Comparison of ENCODE assay signal across 2 cellular contexts in the genomic region with DNA sequence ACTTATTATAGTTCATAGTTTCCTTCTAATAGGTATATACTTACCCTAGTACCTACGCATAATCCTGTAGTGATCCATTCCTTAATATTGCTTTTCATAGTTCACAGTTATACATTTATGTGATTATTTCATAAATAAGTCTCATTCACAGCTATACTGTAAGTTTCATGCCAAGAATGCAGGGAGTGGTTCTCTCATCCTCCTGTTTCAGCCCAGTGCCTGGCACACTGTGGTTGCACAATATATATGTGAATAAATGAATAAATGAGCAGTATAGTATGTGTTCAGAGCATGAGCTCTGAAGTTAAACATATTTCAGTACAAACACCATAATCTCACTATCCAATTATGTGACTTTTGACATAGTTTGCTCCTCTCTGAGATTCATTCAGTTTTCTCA.
TF ChIP-seq lines count a peak whose summit lies in the region.

No MANE protein-coding gene starts in this region.

TF ChIP-seq in SK-N-SH, 30 proteins besides CTCF, POLR2A, EP300 and RAD21 (continued from another document):
- TF ChIP-seq, protein P1, sequence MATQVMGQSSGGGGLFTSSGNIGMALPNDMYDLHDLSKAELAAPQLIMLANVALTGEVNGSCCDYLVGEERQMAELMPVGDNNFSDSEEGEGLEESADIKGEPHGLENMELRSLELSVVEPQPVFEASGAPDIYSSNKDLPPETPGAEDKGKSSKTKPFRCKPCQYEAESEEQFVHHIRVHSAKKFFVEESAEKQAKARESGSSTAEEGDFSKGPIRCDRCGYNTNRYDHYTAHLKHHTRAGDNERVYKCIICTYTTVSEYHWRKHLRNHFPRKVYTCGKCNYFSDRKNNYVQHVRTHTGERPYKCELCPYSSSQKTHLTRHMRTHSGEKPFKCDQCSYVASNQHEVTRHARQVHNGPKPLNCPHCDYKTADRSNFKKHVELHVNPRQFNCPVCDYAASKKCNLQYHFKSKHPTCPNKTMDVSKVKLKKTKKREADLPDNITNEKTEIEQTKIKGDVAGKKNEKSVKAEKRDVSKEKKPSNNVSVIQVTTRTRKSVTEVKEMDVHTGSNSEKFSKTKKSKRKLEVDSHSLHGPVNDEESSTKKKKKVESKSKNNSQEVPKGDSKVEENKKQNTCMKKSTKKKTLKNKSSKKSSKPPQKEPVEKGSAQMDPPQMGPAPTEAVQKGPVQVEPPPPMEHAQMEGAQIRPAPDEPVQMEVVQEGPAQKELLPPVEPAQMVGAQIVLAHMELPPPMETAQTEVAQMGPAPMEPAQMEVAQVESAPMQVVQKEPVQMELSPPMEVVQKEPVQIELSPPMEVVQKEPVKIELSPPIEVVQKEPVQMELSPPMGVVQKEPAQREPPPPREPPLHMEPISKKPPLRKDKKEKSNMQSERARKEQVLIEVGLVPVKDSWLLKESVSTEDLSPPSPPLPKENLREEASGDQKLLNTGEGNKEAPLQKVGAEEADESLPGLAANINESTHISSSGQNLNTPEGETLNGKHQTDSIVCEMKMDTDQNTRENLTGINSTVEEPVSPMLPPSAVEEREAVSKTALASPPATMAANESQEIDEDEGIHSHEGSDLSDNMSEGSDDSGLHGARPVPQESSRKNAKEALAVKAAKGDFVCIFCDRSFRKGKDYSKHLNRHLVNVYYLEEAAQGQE (IDR thresholded peaks at IDR 0.05; ENCODE audit: low read depth, low read length): no peak
- no peak for TF ChIP-seq GABPA (IDR thresholded peaks at IDR 0.05; ENCODE audit: low read depth)

TF ChIP-seq in SK-N-SH treated with all-trans-retinoic acid at 6 μM for 48 hours, 23 proteins besides CTCF, POLR2A, EP300 and RAD21 (continued from another document):
- TF ChIP-seq TCF4 (CRISPR knock-in tag; IDR thresholded peaks at IDR 0.05; ENCODE audit: borderline replicate concordance) (no peak), ISL1 (CRISPR knock-in tag; IDR thresholded peaks at IDR 0.05) (no peak), ZFP3 (CRISPR knock-in tag; IDR thresholded peaks at IDR 0.05) (no peak), TOX (CRISPR knock-in tag; IDR thresholded peaks at IDR 0.05; ENCODE audit: borderline replicate concordance) (no peak), ESRRG (CRISPR knock-in tag; IDR thresholded peaks at IDR 0.05) (no peak), ZNF565 (CRISPR knock-in tag; conservative IDR thresholded peaks at IDR 0.05; ENCODE audit: low read depth) (no peak), ZNF70 (CRISPR knock-in tag; IDR thresholded peaks at IDR 0.05) (no peak), ZFP30 (CRISPR knock-in tag; IDR thresholded peaks at IDR 0.05) (no peak), ZNF8 (CRISPR knock-in tag; IDR thresholded peaks at IDR 0.05) (no peak), GLIS3 (CRISPR knock-in tag; IDR thresholded peaks at IDR 0.05) (no peak), ZC3H10 (CRISPR knock-in tag; IDR thresholded peaks at IDR 0.05) (no peak), ARNTL (CRISPR knock-in tag; IDR thresholded peaks at IDR 0.05; ENCODE audit: borderline replicate concordance, low read depth) (no peak)
- TF ChIP-seq, protein P2, sequence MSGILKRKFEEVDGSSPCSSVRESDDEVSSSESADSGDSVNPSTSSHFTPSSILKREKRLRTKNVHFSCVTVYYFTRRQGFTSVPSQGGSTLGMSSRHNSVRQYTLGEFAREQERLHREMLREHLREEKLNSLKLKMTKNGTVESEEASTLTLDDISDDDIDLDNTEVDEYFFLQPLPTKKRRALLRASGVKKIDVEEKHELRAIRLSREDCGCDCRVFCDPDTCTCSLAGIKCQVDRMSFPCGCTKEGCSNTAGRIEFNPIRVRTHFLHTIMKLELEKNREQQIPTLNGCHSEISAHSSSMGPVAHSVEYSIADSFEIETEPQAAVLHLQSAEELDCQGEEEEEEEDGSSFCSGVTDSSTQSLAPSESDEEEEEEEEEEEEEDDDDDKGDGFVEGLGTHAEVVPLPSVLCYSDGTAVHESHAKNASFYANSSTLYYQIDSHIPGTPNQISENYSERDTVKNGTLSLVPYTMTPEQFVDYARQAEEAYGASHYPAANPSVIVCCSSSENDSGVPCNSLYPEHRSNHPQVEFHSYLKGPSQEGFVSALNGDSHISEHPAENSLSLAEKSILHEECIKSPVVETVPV (CRISPR knock-in tag; IDR thresholded peaks at IDR 0.05): no peak
- TF ChIP-seq, protein P3, sequence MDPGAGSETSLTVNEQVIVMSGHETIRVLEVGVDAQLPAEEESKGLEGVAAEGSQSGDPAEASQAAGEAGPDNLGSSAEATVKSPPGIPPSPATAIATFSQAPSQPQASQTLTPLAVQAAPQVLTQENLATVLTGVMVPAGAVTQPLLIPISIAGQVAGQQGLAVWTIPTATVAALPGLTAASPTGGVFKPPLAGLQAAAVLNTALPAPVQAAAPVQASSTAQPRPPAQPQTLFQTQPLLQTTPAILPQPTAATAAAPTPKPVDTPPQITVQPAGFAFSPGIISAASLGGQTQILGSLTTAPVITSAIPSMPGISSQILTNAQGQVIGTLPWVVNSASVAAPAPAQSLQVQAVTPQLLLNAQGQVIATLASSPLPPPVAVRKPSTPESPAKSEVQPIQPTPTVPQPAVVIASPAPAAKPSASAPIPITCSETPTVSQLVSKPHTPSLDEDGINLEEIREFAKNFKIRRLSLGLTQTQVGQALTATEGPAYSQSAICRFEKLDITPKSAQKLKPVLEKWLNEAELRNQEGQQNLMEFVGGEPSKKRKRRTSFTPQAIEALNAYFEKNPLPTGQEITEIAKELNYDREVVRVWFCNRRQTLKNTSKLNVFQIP (CRISPR knock-in tag; IDR thresholded peaks at IDR 0.05; ENCODE audit: borderline replicate concordance, low read depth): no peak
